Comparison of ENCODE assay signal across 20 cellular contexts in genomic region chr5:965604-966344, GRCh38. TPM values are rescaled to one million over a fixed set of nuclear protein-coding genes. Genes with fewer than 3 reads are reported as not detected.
DNase-seq lines count a peak whose midpoint lies in the region; TF ChIP-seq lines count a peak whose summit lies in the region.
"Had no signal": no experiment of that assay in that cellular context is flagged by ENCODE, and none has a peak within 500 bp of the region (broad histone marks: within the 10 kb centered on the region; RNA-seq: fewer than 3 reads in every experiment).

No MANE protein-coding gene starts in this region.

- peak overlapping the region in 4 of 11 experiments; percentile 77 to 90 (median 82); a peak in 8 of 22 replicates for H3K27ac ChIP-seq in BLaER1 treated with 17β-estradiol and CSF1 and Interleukin-3, amounts not matched to agents 10 nM and 100 nM
- H3K27ac ChIP-seq in HEK293 (ENCODE audit: extremely low read depth, low read depth, low read length) (no peak overlapping the region), SJCRH30 (no peak overlapping the region), esophagus muscularis mucosa (replicated peaks in 1 of 4) (no peak overlapping the region)
- H3K27ac ChIP-seq: stomach, tibial nerve had no signal

- H3K27me3 Mint-ChIP-seq in osteocyte (ENCODE audit: unreplicated experiment) = peaks cover 80% of the 10 kb centered on the region

- TF ChIP-seq CTCF in HEK293 (tag by site-specific recombination; IDR thresholded peaks at IDR 0.05) (no peak), osteocyte (IDR thresholded peaks at IDR 0.05) (no peak), esophagus muscularis mucosa (IDR thresholded peaks at IDR 0.05) (no peak)

- peaks cover 0 to 66% (median 4%) of the 10 kb centered on the region in 11 experiments; a peak in 10 of 22 replicates for H3K27me3 ChIP-seq in BLaER1 treated with 17β-estradiol and CSF1 and Interleukin-3, amounts not matched to agents 10 nM and 100 nM
- H3K27me3 ChIP-seq in SJCRH30 = peaks cover 21% of the 10 kb centered on the region; the same call in 1 of the 2 replicates
- H3K27me3 ChIP-seq in esophagus muscularis mucosa = peaks cover 0 to 6% (median 0%) of the 10 kb centered on the region in 4 donors

- H3K9me3 Mint-ChIP-seq in osteocyte (ENCODE audit: unreplicated experiment) = no peaks in the 10 kb centered on the region
- H3K9me3 Mint-ChIP-seq: activated CD4-positive, alpha-beta T cell treated with anti-CD3 and anti-CD28 coated beads, Interleukin-2, amount 10 ng/mL, durations not matched to agents 7 days and 5 days; activated naive CD4-positive, alpha-beta T cell treated with anti-CD3 and anti-CD28 coated beads, Interleukin-2, amount 10 ng/mL, durations not matched to agents 7 days and 5 days; activated T-helper 1 cell treated with anti-CD3 and anti-CD28 coated beads, Interleukin-12 subunit alpha, Interleukin-12 subunit beta, Interleukin-2, Interleukin-4 antibody, amounts not matched to agents 30 ng/mL and 10 ng/mL and 1 ng/mL, durations not matched to agents 14 hours and 24 hours and 36 hours had no signal

- H3K27ac Mint-ChIP-seq in osteocyte (ENCODE audit: unreplicated experiment) = no peak overlapping the region
- H3K27ac Mint-ChIP-seq: activated T-helper 1 cell treated with anti-CD3 and anti-CD28 coated beads, Interleukin-12 subunit alpha, Interleukin-12 subunit beta, Interleukin-2, Interleukin-4 antibody, amounts not matched to agents 30 ng/mL and 10 ng/mL and 1 ng/mL, durations not matched to agents 14 hours and 24 hours and 36 hours; naive B cell had no signal

- peaks cover 2% of the 10 kb centered on the region for H3K4me1 Mint-ChIP-seq in osteocyte (ENCODE audit: unreplicated experiment)

- POLR2A ChIA-PET in HEK293 (lab: Yijun Ruan, JAX) = interaction anchor here (0.6 kb wide), 1 partner anchor 351 kb away, joined by 3 read pairs; no protein-coding TSS in a partner anchor

- peaks cover 49 to 93% (median 89%) of the 10 kb centered on the region in 10 experiments for H3K4me1 ChIP-seq in BLaER1 treated with 17β-estradiol and CSF1 and Interleukin-3, amounts not matched to agents 10 nM and 100 nM
- H3K4me1 ChIP-seq in HEK293 (ENCODE audit: control insufficient read depth, insufficient read depth, low read length) (no peaks in the 10 kb centered on the region), SJCRH30 (peaks cover 27% of the 10 kb centered on the region), esophagus muscularis mucosa (peaks cover 0 to 16% (median 4%) of the 10 kb centered on the region in 4 donors)

- CTCF ChIA-PET in HEK293 (lab: Yijun Ruan, JAX) = interaction anchor here (1.4 kb wide), 2 partner anchors 45 to 202 kb away, joined by 4 to 5 read pairs; no protein-coding TSS in a partner anchor

- H3K4me3 Mint-ChIP-seq in osteocyte (ENCODE audit: unreplicated experiment) = no peak overlapping the region
- H3K4me3 Mint-ChIP-seq: activated CD4-positive, alpha-beta T cell treated with anti-CD3 and anti-CD28 coated beads, Interleukin-2, amount 10 ng/mL, durations not matched to agents 7 days and 5 days; activated T-helper 1 cell treated with anti-CD3 and anti-CD28 coated beads, Interleukin-12 subunit alpha, Interleukin-12 subunit beta, Interleukin-2, Interleukin-4 antibody, amounts not matched to agents 30 ng/mL and 10 ng/mL and 1 ng/mL, durations not matched to agents 14 hours and 24 hours and 36 hours had no signal

- intact Hi-C loops in esophagus muscularis mucosa (cut with DNase I) = no loop called here

- H3K4me2 ChIP-seq in BLaER1 treated with 17β-estradiol and CSF1 and Interleukin-3, amounts not matched to agents 10 nM and 100 nM = peak overlapping the region; percentile 81 to 99 (median 92); a peak in 21 of 22 replicates
- H3K4me2 ChIP-seq: SK-N-SH had no signal

- H3K4me3 ChIP-seq in BLaER1 treated with 17β-estradiol and CSF1 and Interleukin-3, amounts not matched to agents 10 nM and 100 nM = peak overlapping the region in 2 of 10 experiments; percentile 50 to 55; a peak in 2 of 20 replicates
- no peak overlapping the region for H3K4me3 ChIP-seq in HEK293 (ENCODE audit: low read depth, low read length)
- H3K4me3 ChIP-seq in SJCRH30 = no peak overlapping the region
- H3K4me3 ChIP-seq in esophagus muscularis mucosa = no peak overlapping the region
- H3K4me3 ChIP-seq: stomach, tibial nerve had no signal

- TF ChIP-seq EP300 in esophagus muscularis mucosa (IDR thresholded peaks at IDR 0.05) = no peak

- peak overlapping the region in 2 of 11 experiments; percentile 74 to 77; a peak in 4 of 22 replicates for H3K9ac ChIP-seq in BLaER1 treated with 17β-estradiol and CSF1 and Interleukin-3, amounts not matched to agents 10 nM and 100 nM
- H3K9ac ChIP-seq: SK-N-SH had no signal

- 85% methylated on average over 32 of the region's 32 CpGs for WGBS in esophagus muscularis mucosa

- DNase-seq in SJCRH30 (peak; percentile 29 to 47), osteocyte (ENCODE audit: extremely low spot score, unreplicated experiment) (peak; percentile 79), esophagus muscularis mucosa (ENCODE audit: extremely low spot score) (no peak), HUDEP-2 (lab: John Stamatoyannopoulos, UW; ENCODE audit: unreplicated experiment in 76 of 76) (no peak), NCI-H2029 (lab: John Stamatoyannopoulos, UW) (no peak)
- DNase-seq: activated CD4-positive, alpha-beta T cell treated with anti-CD3 and anti-CD28 coated beads, Interleukin-2, amount 10 ng/mL, durations not matched to agents 7 days and 5 days; activated naive CD4-positive, alpha-beta T cell treated with anti-CD3 and anti-CD28 coated beads, Interleukin-2, amount 10 ng/mL, durations not matched to agents 7 days and 5 days; amygdala; C1 segment of cervical spinal cord; hypothalamus; naive B cell; NCI-H1092 treated with DMSO at 0.1 percent for 48 hours; NCI-H1930; NCI-H69; SK-N-SH; stomach had no signal

- 0 out of 22 replicates have a peak, but pooled peaks cover 0 to 6% (median 0%) of the 10 kb centered on the region in 11 experiments for H3K36me3 ChIP-seq in BLaER1 treated with 17β-estradiol and CSF1 and Interleukin-3, amounts not matched to agents 10 nM and 100 nM
- H3K36me3 ChIP-seq in HEK293 (ENCODE audit: control insufficient read depth in 2 of 2, insufficient read depth in 1 of 2, low read length in 2 of 2) (no peaks in the 10 kb centered on the region), SJCRH30 (no peaks in the 10 kb centered on the region), esophagus muscularis mucosa (no peaks in the 10 kb centered on the region)
- H3K36me3 ChIP-seq: stomach, tibial nerve had no signal

- no peaks in the 10 kb centered on the region for H3K36me3 Mint-ChIP-seq in osteocyte (ENCODE audit: unreplicated experiment)
- H3K36me3 Mint-ChIP-seq: naive B cell had no signal

- H3K9me3 ChIP-seq in BLaER1 treated with 17β-estradiol and CSF1 and Interleukin-3, amounts not matched to agents 10 nM and 100 nM (replicated peaks in 1 of 11) = peaks cover 0 to 41% (median 7%) of the 10 kb centered on the region in 11 experiments; a peak in 12 of 22 replicates
- no peaks in the 10 kb centered on the region for H3K9me3 ChIP-seq in HEK293 (ENCODE audit: control insufficient read depth, insufficient read depth, low read depth, low read length)
- no peaks in the 10 kb centered on the region for H3K9me3 ChIP-seq in SJCRH30 (replicated peaks)
- no peaks in the 10 kb centered on the region for H3K9me3 ChIP-seq in esophagus muscularis mucosa
- H3K9me3 ChIP-seq: SK-N-SH, stomach, tibial nerve had no signal

- peaks cover 0 to 30% (median 0%) of the 10 kb centered on the region in 11 experiments; a peak in 5 of 22 replicates for H4K20me1 ChIP-seq in BLaER1 treated with 17β-estradiol and CSF1 and Interleukin-3, amounts not matched to agents 10 nM and 100 nM

- TF ChIP-seq POLR2A in esophagus muscularis mucosa (IDR thresholded peaks at IDR 0.05; ENCODE audit: low read depth) = no peak

TF ChIP-seq in HEK293, 187 proteins besides CTCF, POLR2A, EP300 and RAD21:
- TF ChIP-seq ZNF37A (tag by site-specific recombination; IDR thresholded peaks at IDR 0.05) = no peak
- TF ChIP-seq ZNF560 (tag by site-specific recombination; IDR thresholded peaks at IDR 0.05; ENCODE audit: borderline replicate concordance) = no peak
- TF ChIP-seq ZNF664 (tag by site-specific recombination; IDR thresholded peaks at IDR 0.05) = no peak
- peak; percentile 89 for TF ChIP-seq ZNF157 (tag by site-specific recombination; IDR thresholded peaks at IDR 0.05)
- no peak for TF ChIP-seq ZNF530 (tag by site-specific recombination; IDR thresholded peaks at IDR 0.05; ENCODE audit: low read depth)
- no peak for TF ChIP-seq ZNF423 (tag by site-specific recombination; IDR thresholded peaks at IDR 0.05)
- TF ChIP-seq HOXC10 (CRISPR knock-in tag; IDR thresholded peaks at IDR 0.05) = no peak
- no peak for TF ChIP-seq ZNF24 (tag by site-specific recombination; IDR thresholded peaks at IDR 0.05)
- no peak for TF ChIP-seq ZSCAN23 (tag by site-specific recombination; IDR thresholded peaks at IDR 0.05)

RNA-seq across cellular contexts. Expression of gene NKD2, which starts 42.8 kb away (rescaled TPM):
- total RNA-seq in SJCRH30 (2014; rRNA removed; shearing (Covaris generic)) = not detected in 2 replicates
- total RNA-seq in osteocyte = not detected in 2 replicates
- 1 to 10 TPM; 3.0 to 6.6 (median 5.4) TPM for total RNA-seq in esophagus muscularis mucosa

Comparison
In these comparisons a context has a peak if more than half of its experiments do, and no peak if none do; other contexts are left out.
1. DNase-seq: peak in SJCRH30 (2 of 2) and osteocyte (single experiment); none in esophagus muscularis mucosa (single experiment), HUDEP-2 (0 of 76) and NCI-H2029 (single experiment).